10 cellular contexts compared by ENCODE assay signal in genomic region chr7:21568762-21569161, GRCh38. TPM values are rescaled to one million over a fixed set of nuclear protein-coding genes. Genes with fewer than 3 reads are reported as not detected.
A peak's percentile ranks its signal among the peaks of the same experiment; 100 is the strongest.
DNase-seq lines count a peak whose midpoint lies in the region; ATAC-seq and TF ChIP-seq lines count a peak whose summit lies in the region.
"Had no signal": no experiment of that assay in that cellular context is flagged by ENCODE, and none has a peak within 500 bp of the region (broad histone marks: within the 10 kb centered on the region; RNA-seq: fewer than 3 reads in every experiment).

No MANE protein-coding gene starts in this region.

- intact Hi-C loops in right lobe of liver (cut with DNase I), result no loop called here

- ATAC-seq in right lobe of liver, result peak; percentile 53 to 70 (median 58)
- ATAC-seq in GM21360 (IDR thresholded peaks at IDR 0.05; ENCODE audit: unreplicated experiment), result no peak

- H3K36me3 ChIP-seq in Karpas-422 (ENCODE audit: insufficient read depth, low read length) (no peaks in the 10 kb centered on the region), right lobe of liver (no peaks in the 10 kb centered on the region)

- no peak overlapping the region for H3K4me3 ChIP-seq in Karpas-422 (ENCODE audit: low read length)
- H3K4me3 ChIP-seq in right lobe of liver, result no peak overlapping the region

- no peaks in the 10 kb centered on the region for H3K9me2 ChIP-seq in Karpas-422 (replicated peaks; ENCODE audit: insufficient read depth, low read length)

- H3K27me3 ChIP-seq in Karpas-422 (ENCODE audit: low read length) (no peaks in the 10 kb centered on the region), right lobe of liver (no peaks in the 10 kb centered on the region)

- H3K4me1 ChIP-seq in Karpas-422 (ENCODE audit: low read length) (no peaks in the 10 kb centered on the region), right lobe of liver (peaks cover 0 to 15% (median 5%) of the 10 kb centered on the region in 4 donors)

- no peaks in the 10 kb centered on the region for H3K79me2 ChIP-seq in Karpas-422 (ENCODE audit: low read length)

- no peak for TF ChIP-seq POLR2A in right lobe of liver (IDR thresholded peaks at IDR 0.05)

- 70% methylated on average over 2 of the region's 2 CpGs for WGBS in right lobe of liver (ENCODE audit: insufficient coverage, low coverage, low lambda C conversion rate, missing lambda C conversion rate)

- peak; percentile 49 to 57 (median 52) for TF ChIP-seq CTCF in right lobe of liver (IDR thresholded peaks at IDR 0.05)

- H4K20me1 ChIP-seq in Karpas-422 (ENCODE audit: insufficient read depth, low read depth, low read length), result no peaks in the 10 kb centered on the region

- no peaks in the 10 kb centered on the region for H3K9me3 ChIP-seq in Karpas-422 (ENCODE audit: low read length)
- no peaks in the 10 kb centered on the region for H3K9me3 ChIP-seq in right lobe of liver

- H3K27ac ChIP-seq in Karpas-422 (ENCODE audit: low read length) (no peak overlapping the region), right lobe of liver (no peak overlapping the region)

- H3K9ac ChIP-seq in Karpas-422 (ENCODE audit: low read length), result no peak overlapping the region

- no peak overlapping the region for H3K4me2 ChIP-seq in Karpas-422 (ENCODE audit: low read depth, low read length, poor library complexity, severe bottlenecking)

- DNase-seq in DMS53 treated with DMSO at 0.1 percent for 48 hours (lab: John Stamatoyannopoulos, UW; ENCODE audit: unreplicated experiment), result peak; percentile 48
- peak; percentile 67 for DNase-seq in Karpas-422
- peak; percentile 58 for DNase-seq in SW480 (ENCODE audit: low spot score)
- no peak for DNase-seq in right lobe of liver
- no peak for DNase-seq in NCI-H446 treated with DMSO at 0.1 percent for 48 hours (lab: John Stamatoyannopoulos, UW)
- no peak for DNase-seq in HuH-7.5 (ENCODE audit: low spot score)
- no peak for DNase-seq in epidermal melanocyte (ENCODE audit: insufficient read length, low spot score)
- DNase-seq: anterior cingulate cortex; stimulated activated CD4-positive, alpha-beta T cell treated with anti-CD3 and anti-CD28 coated beads, Interleukin-2, amount 100 ng/mL, for 48 hours had no signal

- no peak overlapping the region for H2AFZ ChIP-seq in Karpas-422 (ENCODE audit: low read length)

RNA-seq across cellular contexts. Expression of gene DNAH11, which starts 25.9 kb away (rescaled TPM):
- total RNA-seq in Karpas-422 (2014; rRNA removed; shearing (Covaris generic); ENCODE audit: low replicate concordance), result 0.04 TPM in 1 of 2 replicates, not detected in the other
- 1 to 10 TPM in 3 of 6 experiments, under 1 TPM in 3; 0.17 to 5.5 (median 1.2) TPM for total RNA-seq in right lobe of liver

Comparison
In these comparisons a context has a peak if more than half of its experiments do, and no peak if none do; other contexts are left out.
1. DNase-seq: peak in DMS53 treated with DMSO at 0.1 percent for 48 hours (single experiment), Karpas-422 (single experiment) and SW480 (single experiment); none in right lobe of liver (0 of 3), NCI-H446 treated with DMSO at 0.1 percent for 48 hours (single experiment), HuH-7.5 (single experiment) and epidermal melanocyte (single experiment).